8 cellular contexts compared by ENCODE assay signal in the genomic region with DNA sequence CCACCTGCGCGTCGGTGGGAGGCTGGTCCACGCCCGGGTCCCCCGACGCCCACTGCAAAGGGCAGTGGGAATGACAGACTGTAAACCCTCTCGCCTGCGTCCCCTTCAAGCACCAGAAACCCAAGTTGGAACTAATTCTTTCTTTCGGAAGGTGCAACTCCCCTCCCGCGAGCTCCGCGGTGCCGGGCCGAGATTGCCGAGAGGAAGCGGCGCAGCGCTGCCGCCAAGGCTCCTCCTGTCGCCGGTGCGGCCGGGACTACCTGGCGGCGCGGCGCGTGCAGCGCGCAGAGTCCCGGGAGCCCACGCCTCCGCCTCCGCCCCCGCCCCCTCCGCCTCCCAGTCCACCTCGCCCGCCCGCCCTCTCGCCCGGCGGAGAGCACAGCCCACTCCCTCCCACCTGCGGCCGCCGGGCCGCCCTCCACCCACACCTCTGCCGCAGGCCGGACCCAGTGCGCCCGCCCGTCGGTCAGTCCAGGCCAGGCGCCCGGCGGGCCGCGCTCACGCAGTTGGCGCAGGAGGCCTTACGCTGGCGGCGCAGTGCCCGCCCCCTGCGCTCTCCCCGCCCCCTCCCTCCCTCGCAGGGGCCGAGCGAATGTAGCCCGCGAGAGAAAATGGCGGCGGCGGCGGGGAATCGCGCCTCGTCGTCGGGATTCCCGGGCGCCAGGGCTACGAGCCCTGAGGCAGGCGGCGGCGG. TPM values are rescaled to one million over a fixed set of nuclear protein-coding genes. Genes with fewer than 3 reads are reported as not detected.
DNase-seq lines count a peak whose midpoint lies in the region; ATAC-seq lines count a peak whose summit lies in the region.

A gene (plus strand): TSS at position 587 of the 694 bp plus-strand sequence. CDS start 25 bp downstream, at position 612.

- peaks cover 33% of the 10 kb centered on the region for H3K4me1 Mint-ChIP-seq in activated CD4-positive, alpha-beta T cell treated with anti-CD3 and anti-CD28 coated beads for 36 hours

- ATAC-seq in GM18519 (IDR thresholded peaks at IDR 0.05; ENCODE audit: low FRiP score, unreplicated experiment) (peak; percentile 45), HG03025 (IDR thresholded peaks at IDR 0.05; ENCODE audit: low FRiP score, unreplicated experiment) (peak; percentile 63)
- ATAC-seq in activated CD4-positive, alpha-beta T cell treated with anti-CD3 and anti-CD28 coated beads for 36 hours, result peak; percentile 57

- DNase-seq in 8988T, result peak; percentile 74
- DNase-seq in NCI-H2227 (lab: John Stamatoyannopoulos, UW; ENCODE audit: unreplicated experiment), result peak; percentile 84
- DNase-seq in activated CD4-positive, alpha-beta T cell treated with anti-CD3 and anti-CD28 coated beads for 36 hours, result peak; percentile 86
- DNase-seq in stimulated activated CD4-positive, alpha-beta T cell treated with anti-CD3 and anti-CD28 coated beads, Interleukin-1b, Interleukin-23, amount 100 ng/mL, for 24 hours (ENCODE audit: low read depth in 4 of 4, low spot score in 1 of 4), result peak; percentile 63 to 69 (median 66)

- H3K27ac Mint-ChIP-seq in activated CD4-positive, alpha-beta T cell treated with anti-CD3 and anti-CD28 coated beads for 36 hours, result peak within 1 kb of the TSS; percentile 87

- intact Hi-C loops in activated CD4-positive, alpha-beta T cell treated with anti-CD3 and anti-CD28 coated beads for 36 hours (cut with DNase I, micrococcal nuclease), result loop anchor here (1.0 to 10.0 kb wide), 11 partner anchors 37 to 1280 kb away; a partner anchor contains a TSS

- no peaks in the 10 kb centered on the region for H3K27me3 ChIP-seq in layer of hippocampus (ENCODE audit: control insufficient read depth, insufficient read depth, low read length)

- H3K27ac ChIP-seq in cingulate gyrus (ENCODE audit: low read depth, low read length), result peak within 1 kb of the TSS; percentile 67
- peak within 1 kb of the TSS; percentile 90 for H3K27ac ChIP-seq in layer of hippocampus (ENCODE audit: low read depth, low read length)

- H3K4me3 Mint-ChIP-seq in activated CD4-positive, alpha-beta T cell treated with anti-CD3 and anti-CD28 coated beads for 36 hours, result peak within 1 kb of the TSS; percentile 76

- POLR2A ChIA-PET in activated CD4-positive, alpha-beta T cell treated with anti-CD3 and anti-CD28 coated beads for 36 hours (lab: Charles Lee), result no interaction called here

- H3K36me3 Mint-ChIP-seq in activated CD4-positive, alpha-beta T cell treated with anti-CD3 and anti-CD28 coated beads for 36 hours (ENCODE audit: low read depth), result no peaks in the 10 kb centered on the region

- H3K27me3 Mint-ChIP-seq in activated CD4-positive, alpha-beta T cell treated with anti-CD3 and anti-CD28 coated beads for 36 hours, result no peaks in the 10 kb centered on the region

- CTCF ChIA-PET in activated CD4-positive, alpha-beta T cell treated with anti-CD3 and anti-CD28 coated beads for 36 hours (lab: Charles Lee), result interaction anchor here (0.9 to 2.6 kb wide), 4 partner anchors 10 to 24 kb away, joined by 3 to 7 read pairs (median 5); no protein-coding TSS in a partner anchor

- no peaks in the 10 kb centered on the region for H3K9me3 Mint-ChIP-seq in activated CD4-positive, alpha-beta T cell treated with anti-CD3 and anti-CD28 coated beads for 36 hours (ENCODE audit: low read depth)

RNA-seq across cellular contexts. Expression of the gene that starts here (rescaled TPM):
- total RNA-seq in activated CD4-positive, alpha-beta T cell treated with anti-CD3 and anti-CD28 coated beads for 36 hours, result 10 to 100 TPM; 22.3 to 22.9 TPM

Comparison
In these comparisons a context has a peak if more than half of its experiments do, and no peak if none do; other contexts are left out.
1. Peak in every context shown above with its lines: DNase-seq, ATAC-seq and H3K27ac ChIP-seq.